In the genomic region with DNA sequence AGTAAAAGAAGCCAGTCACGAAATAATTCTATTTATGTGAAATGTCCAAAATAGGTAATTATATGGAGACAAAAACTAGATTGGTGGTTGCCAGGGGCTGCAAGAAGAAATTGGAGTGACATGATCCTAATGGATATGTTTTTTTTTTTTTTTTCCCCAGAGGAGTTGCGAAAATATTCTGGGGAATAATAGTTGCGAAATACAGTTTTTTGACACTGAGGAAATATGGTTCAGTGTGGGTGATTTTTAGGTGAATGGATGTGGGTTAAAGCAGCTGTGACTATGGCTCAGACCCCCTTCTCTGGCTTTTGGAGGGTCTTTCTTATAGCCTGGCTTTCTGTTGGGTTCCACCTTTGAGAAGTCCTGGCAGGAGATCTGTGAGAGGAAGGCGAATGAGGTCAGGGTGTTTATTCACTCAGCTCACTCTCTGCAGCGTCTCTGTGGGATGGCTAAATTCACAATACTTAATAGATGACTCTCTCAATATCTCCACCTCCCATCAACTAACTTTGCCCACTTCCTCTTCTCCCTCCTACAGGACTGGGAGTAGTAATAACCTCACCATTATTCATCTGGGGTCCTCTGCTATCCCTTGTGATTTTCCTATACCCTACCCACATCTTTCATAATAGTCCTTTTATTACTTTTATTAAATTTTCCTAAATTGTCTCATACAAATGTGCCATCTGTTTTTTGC, we compare ENCODE assay signal across 1 cellular context.
TF ChIP-seq lines count a peak whose summit lies in the region.

No MANE protein-coding gene starts in this region.

TF ChIP-seq in HEK293, 187 proteins besides CTCF, POLR2A, EP300 and RAD21 (continued from another document):
- TF ChIP-seq REST (tag by site-specific recombination; IDR thresholded peaks at IDR 0.05) (no peak), ZFHX2 (tag by site-specific recombination; conservative IDR thresholded peaks at IDR 0.05) (0 out of 2 replicates have a peak, but pooled peaks have one; percentile 12)
